ENCODE assay signal across 17 cellular contexts in genomic region chr6:53514677-53515076, GRCh38.
"Had no signal": no experiment of that assay in that cellular context is flagged by ENCODE, and none has a peak within 500 bp of the region (broad histone marks: within the 10 kb centered on the region; RNA-seq: fewer than 3 reads in every experiment).

No MANE protein-coding gene starts in this region.

- H3K27me3 Mint-ChIP-seq: central memory CD8-positive, alpha-beta T cell; naive B cell; type B pancreatic cell had no signal

- ATAC-seq: heart right ventricle; stimulated activated effector memory CD8-positive, alpha-beta T cell treated with anti-CD3 and anti-CD28 coated beads, Interleukin-12 subunit alpha, Interleukin-12 subunit beta, amount 100 ng/mL, for 72 hours; stimulated activated naive CD8-positive, alpha-beta T cell treated with anti-CD3 and anti-CD28 coated beads, Interleukin-15, Interleukin-2, amounts not matched to agents 100 U/mL and 50 U/mL, for 24 hours had no signal

- H3K27ac ChIP-seq: esophagus squamous epithelium, heart right ventricle, left ventricle myocardium inferior, neutrophil, suprapubic skin, thyroid gland had no signal

- DNase-seq: effector memory CD4-positive, alpha-beta T cell; esophagus squamous epithelium; foreskin fibroblast; heart right ventricle; left ventricle myocardium inferior; mesenchymal stem cell; midbrain; naive B cell; stimulated activated CD4-positive, alpha-beta T cell treated with anti-CD3 and anti-CD28 coated beads, Interleukin-4, amount 100 ng/mL, for 1 hour; stimulated activated CD8-positive, alpha-beta memory T cell treated with anti-CD3 and anti-CD28 coated beads, Interleukin-4, amount 100 ng/mL, for 48 hours; stimulated activated naive CD8-positive, alpha-beta T cell treated with anti-CD3 and anti-CD28 coated beads, Interleukin-15, Interleukin-2, amounts not matched to agents 100 U/mL and 50 U/mL, for 24 hours; thyroid gland had no signal

- H3K4me3 Mint-ChIP-seq: central memory CD8-positive, alpha-beta T cell; naive B cell; stimulated activated effector memory CD8-positive, alpha-beta T cell treated with anti-CD3 and anti-CD28 coated beads, Interleukin-12 subunit alpha, Interleukin-12 subunit beta, amount 100 ng/mL, for 72 hours; type B pancreatic cell had no signal

- H3K4me1 Mint-ChIP-seq: stimulated activated effector memory CD8-positive, alpha-beta T cell treated with anti-CD3 and anti-CD28 coated beads, Interleukin-12 subunit alpha, Interleukin-12 subunit beta, amount 100 ng/mL, for 72 hours had no signal

- H3K27ac Mint-ChIP-seq: naive B cell; stimulated activated effector memory CD8-positive, alpha-beta T cell treated with anti-CD3 and anti-CD28 coated beads, Interleukin-12 subunit alpha, Interleukin-12 subunit beta, amount 100 ng/mL, for 72 hours; type B pancreatic cell had no signal

- H3K9me3 Mint-ChIP-seq: central memory CD8-positive, alpha-beta T cell; naive B cell; stimulated activated effector memory CD8-positive, alpha-beta T cell treated with anti-CD3 and anti-CD28 coated beads, Interleukin-12 subunit alpha, Interleukin-12 subunit beta, amount 100 ng/mL, for 72 hours; type B pancreatic cell had no signal
